ENCODE assay signal across 2 cellular contexts in the genomic region with DNA sequence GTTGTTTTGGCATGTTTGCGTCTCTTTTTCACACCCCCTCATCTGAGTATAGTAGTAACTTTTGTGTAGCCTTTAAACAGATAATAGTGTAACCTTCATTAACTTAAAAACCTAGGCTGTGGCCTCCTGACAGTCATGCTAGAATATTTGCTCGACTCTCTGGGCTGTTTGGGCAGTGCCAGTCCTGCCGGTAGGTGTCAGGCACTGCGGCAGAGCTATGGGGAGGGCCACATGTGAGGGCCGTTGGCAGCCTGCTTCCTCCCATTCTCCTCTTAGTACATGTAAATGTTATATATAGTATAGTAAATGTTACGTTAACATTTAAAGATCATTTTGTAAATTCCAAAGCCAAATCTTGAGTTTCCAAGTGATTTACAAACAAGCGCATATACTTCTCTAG.
TF ChIP-seq lines count a peak whose summit lies in the region.

No MANE protein-coding gene starts in this region.

TF ChIP-seq in liver, 16 proteins besides CTCF, POLR2A, EP300 and RAD21:
- no peak for TF ChIP-seq YY1 (IDR thresholded peaks at IDR 0.05)
- no peak for TF ChIP-seq FOXA1 (IDR thresholded peaks at IDR 0.05)
- TF ChIP-seq JUND (IDR thresholded peaks at IDR 0.05): no peak
- no peak for TF ChIP-seq NR2F2 (IDR thresholded peaks at IDR 0.05)
- TF ChIP-seq, protein P1, sequence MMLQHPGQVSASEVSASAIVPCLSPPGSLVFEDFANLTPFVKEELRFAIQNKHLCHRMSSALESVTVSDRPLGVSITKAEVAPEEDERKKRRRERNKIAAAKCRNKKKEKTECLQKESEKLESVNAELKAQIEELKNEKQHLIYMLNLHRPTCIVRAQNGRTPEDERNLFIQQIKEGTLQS (IDR thresholded peaks at IDR 0.05): no peak

TF ChIP-seq in HepG2, 621 proteins besides CTCF, POLR2A, EP300 and RAD21:
- TF ChIP-seq RBFOX2 (IDR thresholded peaks at IDR 0.05; ENCODE audit: low read depth, low read length): no peak
- TF ChIP-seq ZNF564 (CRISPR knock-in tag; IDR thresholded peaks at IDR 0.05): no peak
- no peak for TF ChIP-seq SALL1 (CRISPR knock-in tag; IDR thresholded peaks at IDR 0.05)
- TF ChIP-seq ZNF512B (CRISPR knock-in tag; IDR thresholded peaks at IDR 0.05; ENCODE audit: borderline replicate concordance): no peak
- TF ChIP-seq NR3C1 (CRISPR knock-in tag; IDR thresholded peaks at IDR 0.05): no peak
- TF ChIP-seq, protein P2, sequence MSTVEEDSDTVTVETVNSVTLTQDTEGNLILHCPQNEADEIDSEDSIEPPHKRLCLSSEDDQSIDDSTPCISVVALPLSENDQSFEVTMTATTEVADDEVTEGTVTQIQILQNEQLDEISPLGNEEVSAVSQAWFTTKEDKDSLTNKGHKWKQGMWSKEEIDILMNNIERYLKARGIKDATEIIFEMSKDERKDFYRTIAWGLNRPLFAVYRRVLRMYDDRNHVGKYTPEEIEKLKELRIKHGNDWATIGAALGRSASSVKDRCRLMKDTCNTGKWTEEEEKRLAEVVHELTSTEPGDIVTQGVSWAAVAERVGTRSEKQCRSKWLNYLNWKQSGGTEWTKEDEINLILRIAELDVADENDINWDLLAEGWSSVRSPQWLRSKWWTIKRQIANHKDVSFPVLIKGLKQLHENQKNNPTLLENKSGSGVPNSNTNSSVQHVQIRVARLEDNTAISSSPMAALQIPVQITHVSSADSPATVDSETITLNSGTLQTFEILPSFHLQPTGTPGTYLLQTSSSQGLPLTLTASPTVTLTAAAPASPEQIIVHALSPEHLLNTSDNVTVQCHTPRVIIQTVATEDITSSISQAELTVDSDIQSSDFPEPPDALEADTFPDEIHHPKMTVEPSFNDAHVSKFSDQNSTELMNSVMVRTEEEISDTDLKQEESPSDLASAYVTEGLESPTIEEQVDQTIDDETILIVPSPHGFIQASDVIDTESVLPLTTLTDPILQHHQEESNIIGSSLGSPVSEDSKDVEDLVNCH (CRISPR knock-in tag; IDR thresholded peaks at IDR 0.05): no peak
- no peak for TF ChIP-seq SMAD1 (CRISPR knock-in tag; IDR thresholded peaks at IDR 0.05; ENCODE audit: borderline replicate concordance, low read depth)
- no peak for TF ChIP-seq SRY (CRISPR knock-in tag; IDR thresholded peaks at IDR 0.05)
- no peak for TF ChIP-seq ZBTB44 (CRISPR knock-in tag; IDR thresholded peaks at IDR 0.05)
- TF ChIP-seq NAIF1 (CRISPR knock-in tag; IDR thresholded peaks at IDR 0.05; ENCODE audit: borderline replicate concordance): no peak
- TF ChIP-seq CREB1 (IDR thresholded peaks at IDR 0.05): no peak
- TF ChIP-seq CREB1 (CRISPR knock-in tag; IDR thresholded peaks at IDR 0.05): no peak
- no peak for TF ChIP-seq IKZF1 (IDR thresholded peaks at IDR 0.05)
- TF ChIP-seq ZNF530 (CRISPR knock-in tag; IDR thresholded peaks at IDR 0.05; ENCODE audit: low read depth): no peak
- TF ChIP-seq ZNF460 (CRISPR knock-in tag; IDR thresholded peaks at IDR 0.05; ENCODE audit: borderline replicate concordance): no peak
